Comparison of ENCODE assay signal across 27 cellular contexts in genomic region chr19:1985588-1986356, GRCh38. TPM values are rescaled to one million over a fixed set of nuclear protein-coding genes. Genes with fewer than 3 reads are reported as not detected.
DNase-seq lines count a peak whose midpoint lies in the region; ATAC-seq and TF ChIP-seq lines count a peak whose summit lies in the region.
"Had no signal": no experiment of that assay in that cellular context is flagged by ENCODE, and none has a peak within 500 bp of the region (broad histone marks: within the 10 kb centered on the region; RNA-seq: fewer than 3 reads in every experiment).

No MANE protein-coding gene starts in this region.

- H3K27me3 ChIP-seq in cardiac muscle cell, result no peaks in the 10 kb centered on the region
- no peaks in the 10 kb centered on the region for H3K27me3 ChIP-seq in right atrium auricular region
- no peaks in the 10 kb centered on the region for H3K27me3 ChIP-seq in endodermal cell (ENCODE audit: control insufficient read depth, insufficient read depth, low read length, poor library complexity, severe bottlenecking)
- no peaks in the 10 kb centered on the region for H3K27me3 ChIP-seq in upper lobe of right lung
- H3K27me3 ChIP-seq: BLaER1, colonic mucosa, gastrocnemius medialis, neutrophil had no signal

- H3K4me3 Mint-ChIP-seq in endodermal cell, result no peak overlapping the region
- H3K4me3 Mint-ChIP-seq: brain, IgD-negative memory B cell had no signal

- WGBS in endodermal cell (ENCODE audit: insufficient coverage in 1 of 2, insufficient read length in 1 of 2), 2 experiments, result 96% methylated on average over 39 to 44 of the region's 44 CpGs

- no peak overlapping the region for H3K9ac ChIP-seq in endodermal cell (ENCODE audit: extremely low read depth, low read length, poor library complexity, severe bottlenecking)
- H3K9ac ChIP-seq: BLaER1 had no signal

- H3K27ac ChIP-seq in cardiac muscle cell (peak overlapping the region; percentile 39), right atrium auricular region (no peak overlapping the region), endodermal cell (ENCODE audit: low read depth, low read length) (peak overlapping the region; percentile 44), upper lobe of right lung (no peak overlapping the region)
- H3K27ac ChIP-seq: BLaER1, colonic mucosa, gastrocnemius medialis, neutrophil, psoas muscle, skin epidermis had no signal

- H3K9me3 Mint-ChIP-seq in endodermal cell, result no peaks in the 10 kb centered on the region
- H3K9me3 Mint-ChIP-seq: brain, IgD-negative memory B cell had no signal

- no peaks in the 10 kb centered on the region for H3K27me3 Mint-ChIP-seq in endodermal cell (ENCODE audit: insufficient read depth)
- H3K27me3 Mint-ChIP-seq: IgD-negative memory B cell had no signal

- no peaks in the 10 kb centered on the region for H3K9me3 ChIP-seq in cardiac muscle cell (ENCODE audit: low read depth)
- no peaks in the 10 kb centered on the region for H3K9me3 ChIP-seq in right atrium auricular region
- no peaks in the 10 kb centered on the region for H3K9me3 ChIP-seq in endodermal cell (ENCODE audit: control insufficient read depth, low read length)
- H3K9me3 ChIP-seq in mucosa of descending colon, result no peaks in the 10 kb centered on the region
- H3K9me3 ChIP-seq in upper lobe of right lung, result no peaks in the 10 kb centered on the region
- H3K9me3 ChIP-seq: BLaER1, colonic mucosa, gastrocnemius medialis, neutrophil, psoas muscle had no signal

- peaks cover 53% of the 10 kb centered on the region for H3K36me3 Mint-ChIP-seq in endodermal cell (ENCODE audit: low read depth)

- no peak overlapping the region for H3K27ac Mint-ChIP-seq in endodermal cell
- H3K27ac Mint-ChIP-seq: IgD-negative memory B cell had no signal

- H3K4me1 ChIP-seq in cardiac muscle cell (ENCODE audit: low read depth) (no peaks in the 10 kb centered on the region), right atrium auricular region (no peaks in the 10 kb centered on the region), endodermal cell (ENCODE audit: control insufficient read depth, insufficient read depth, low read length) (no peaks in the 10 kb centered on the region), mucosa of descending colon (ENCODE audit: low read depth) (no peaks in the 10 kb centered on the region), upper lobe of right lung (no peaks in the 10 kb centered on the region)
- H3K4me1 ChIP-seq: colonic mucosa, gastrocnemius medialis, psoas muscle had no signal

- DNase-seq in cardiac muscle cell (ENCODE audit: low read depth in 1 of 2, low spot score in 1 of 2), result no peak
- DNase-seq in right atrium auricular region (ENCODE audit: low spot score), result no peak
- DNase-seq in endodermal cell, result no peak
- no peak for DNase-seq in mucosa of descending colon
- DNase-seq in upper lobe of right lung, result no peak
- no peak for DNase-seq in NCI-H2171 (lab: John Stamatoyannopoulos, UW)
- DNase-seq: ACHN; activated CD4-positive, alpha-beta T cell treated with anti-CD3 and anti-CD28 coated beads, Interleukin-2, amount 50 U/mL, for 48 hours; activated effector memory CD4-positive, alpha-beta T cell treated with Interleukin-2 at 50 U/mL for 16 hours; colonic mucosa; COR-L47; DMS79; gastrocnemius medialis; NCI-H2081; NCI-H446; NCI-H82; OCI-M1; psoas muscle; SIG-M5; stimulated activated CD4-positive, alpha-beta T cell treated with anti-CD3 and anti-CD28 coated beads, Interleukin-1b, Interleukin-23, amount 100 ng/mL, for 48 hours had no signal

- ATAC-seq in mucosa of descending colon (peak; percentile 11), upper lobe of right lung (peak; percentile 4), HG02938 (IDR thresholded peaks at IDR 0.05; ENCODE audit: unreplicated experiment) (no peak), HG03378 (IDR thresholded peaks at IDR 0.05; ENCODE audit: unreplicated experiment) (no peak)
- ATAC-seq: gastrocnemius medialis had no signal

- TF ChIP-seq CTCF in cardiac muscle cell (IDR thresholded peaks at IDR 0.05; ENCODE audit: low read depth, low read length), result no peak
- no peak for TF ChIP-seq CTCF in right atrium auricular region (IDR thresholded peaks at IDR 0.05)
- no peak for TF ChIP-seq CTCF in endodermal cell (conservative IDR thresholded peaks at IDR 0.05)
- no peak for TF ChIP-seq CTCF in mucosa of descending colon (IDR thresholded peaks at IDR 0.05)
- TF ChIP-seq CTCF in upper lobe of right lung (IDR thresholded peaks at IDR 0.05), result no peak

- H3K36me3 ChIP-seq in cardiac muscle cell (peaks cover 35% of the 10 kb centered on the region), right atrium auricular region (peaks cover 72% of the 10 kb centered on the region), endodermal cell (ENCODE audit: control insufficient read depth, insufficient read depth, low read length) (peaks cover 42% of the 10 kb centered on the region), mucosa of descending colon (ENCODE audit: low read depth) (peaks cover 19% of the 10 kb centered on the region), upper lobe of right lung (peaks cover 77% of the 10 kb centered on the region)

- H3K4me3 ChIP-seq in cardiac muscle cell, result no peak overlapping the region
- no peak overlapping the region for H3K4me3 ChIP-seq in right atrium auricular region
- no peak overlapping the region for H3K4me3 ChIP-seq in endodermal cell (ENCODE audit: low read length)
- no peak overlapping the region for H3K4me3 ChIP-seq in mucosa of descending colon
- H3K4me3 ChIP-seq in upper lobe of right lung, result no peak overlapping the region
- H3K4me3 ChIP-seq: BLaER1, colonic mucosa, gastrocnemius medialis, psoas muscle, skin epidermis had no signal

- intact Hi-C loops in mucosa of descending colon (cut with DNase I, micrococcal nuclease) (no loop called here), upper lobe of right lung (cut with DNase I) (no loop called here)

- no peaks in the 10 kb centered on the region for H3K4me1 Mint-ChIP-seq in endodermal cell
- H3K4me1 Mint-ChIP-seq: brain, IgD-negative memory B cell had no signal

RNA-seq across cellular contexts. Expression of gene BTBD2, which starts 29.7 kb away (rescaled TPM):
- total RNA-seq in cardiac muscle cell (133 and 155 TPM in 2 replicates), right atrium auricular region (10 to 100 TPM; 54.8 to 55.9 TPM), endodermal cell (100 to 1,000 TPM; 107 to 112 TPM), mucosa of descending colon (10 to 100 TPM; 66.0 to 82.3 (median 71.5) TPM), upper lobe of right lung (56.5 TPM)
- polyA plus RNA-seq in cardiac muscle cell, result 126 and 149 TPM in 2 replicates
- polyA plus RNA-seq in endodermal cell (2013, experiment 1 of 2), result 113 TPM
- polyA plus RNA-seq in endodermal cell (2013, experiment 2 of 2), result 99.4 TPM

RNA-seq across cellular contexts. Expression of gene CSNK1G2, which starts 44.8 kb away (rescaled TPM):
- total RNA-seq in cardiac muscle cell (92.6 and 100 TPM in 2 replicates), right atrium auricular region (10 to 100 TPM; 29.0 to 35.8 TPM), endodermal cell (100 to 1,000 TPM; 111 to 112 TPM), mucosa of descending colon (10 to 100 TPM; 51.8 to 58.6 (median 56.7) TPM), upper lobe of right lung (60.6 TPM)
- 81.1 and 97.7 TPM in 2 replicates for polyA plus RNA-seq in cardiac muscle cell
- 107 TPM for polyA plus RNA-seq in endodermal cell (2013, experiment 1 of 2)
- 98.1 TPM for polyA plus RNA-seq in endodermal cell (2013, experiment 2 of 2)

Comparison
In these comparisons a context has a peak if more than half of its experiments do, and no peak if none do; other contexts are left out.
1. H3K27ac ChIP-seq: peak in cardiac muscle cell (single experiment) and endodermal cell (single experiment); none in right atrium auricular region (0 of 2) and upper lobe of right lung (single experiment).
2. ATAC-seq: peak in mucosa of descending colon (single experiment) and upper lobe of right lung (single experiment); none in HG02938 (single experiment) and HG03378 (single experiment).